Comparison of ENCODE assay signal across 1 cellular context in genomic region chr5:172770374-172770674, GRCh38.
TF ChIP-seq lines count a peak whose summit lies in the region.

No MANE protein-coding gene starts in this region.

TF ChIP-seq in H1, 55 proteins besides CTCF, POLR2A, EP300 and RAD21 (continued from another document):
- TF ChIP-seq SIN3A (conservative IDR thresholded peaks at IDR 0.05 in 1 of 2, IDR thresholded peaks at IDR 0.05 in 1 of 2; ENCODE audit: low read depth in 1 of 2, low read length in 2 of 2) (peak; percentile 61 to 64; a peak in 2 of 4 replicates), FOSL1 (IDR thresholded peaks at IDR 0.05; ENCODE audit: insufficient read depth, low read depth, low read length) (no peak), CBX8 (IDR thresholded peaks at IDR 0.05; ENCODE audit: borderline replicate concordance, low read depth, low read length) (no peak)
TF ChIP-seq in H1: peak in this region for 3.
